ENCODE assay signal across 22 cellular contexts in genomic region chr2:99765919-99766318, GRCh38.
DNase-seq lines count a peak whose midpoint lies in the region; ATAC-seq, FAIRE-seq and TF ChIP-seq lines count a peak whose summit lies in the region.
"Had no signal": no experiment of that assay in that cellular context is flagged by ENCODE, and none has a peak within 500 bp of the region (broad histone marks: within the 10 kb centered on the region; RNA-seq: fewer than 3 reads in every experiment).

No MANE protein-coding gene starts in this region.

- H3K4me1 Mint-ChIP-seq in dendritic cell treated with granulocyte-macrophage colony-stimulating factor and Interleukin-4, amounts not matched to agents 40 ng/mL and 50 ng/mL, for 4 days (ENCODE audit: low read depth), result peaks cover 60% of the 10 kb centered on the region

- peaks cover 2% of the 10 kb centered on the region; the same call in 1 of the 2 replicates for H3K9me1 ChIP-seq in IMR-90 (ENCODE audit: insufficient read depth, low read length)

- H3K27me3 ChIP-seq in IMR-90 (ENCODE audit: control insufficient read depth, insufficient read depth, low read length), result no peaks in the 10 kb centered on the region
- H3K27me3 ChIP-seq in right lobe of liver, result no peaks in the 10 kb centered on the region
- H3K27me3 ChIP-seq in lower lobe of right lung (ENCODE audit: low read depth), result no peaks in the 10 kb centered on the region

- H3K9ac ChIP-seq in IMR-90 (ENCODE audit: low read depth, low read length), result no peak overlapping the region
- H3K9ac ChIP-seq: SK-N-SH had no signal

- intact Hi-C loops in IMR-90 (cut with micrococcal nuclease) (no loop called here), right lobe of liver (cut with DNase I) (no loop called here), lower lobe of right lung (cut with DNase I) (no loop called here)
- intact Hi-C loops in dendritic cell treated with granulocyte-macrophage colony-stimulating factor and Interleukin-4, amounts not matched to agents 40 ng/mL and 50 ng/mL, for 4 days (cut with micrococcal nuclease), result no loop called here

- dilution Hi-C loops in IMR-90 (cut with HindIII; ENCODE audit: low sequenced_read_pairs, unreplicated experiment), result no loop called here

- no peaks in the 10 kb centered on the region for H4K20me1 ChIP-seq in IMR-90 (ENCODE audit: insufficient read depth, low read length)

- H2BK120ac ChIP-seq in IMR-90 (ENCODE audit: low read depth, low read length), result no peak overlapping the region

- no peak overlapping the region for H3K27ac ChIP-seq in IMR-90 (ENCODE audit: insufficient read depth, low read length)
- no peak overlapping the region for H3K27ac ChIP-seq in right lobe of liver
- no peak overlapping the region for H3K27ac ChIP-seq in lower lobe of right lung
- H3K27ac ChIP-seq: C4-2B had no signal

- H2AK9ac ChIP-seq in IMR-90 (replicated peaks; ENCODE audit: low read depth, low read length, poor library complexity), result no peak overlapping the region

- ATAC-seq in IMR-90 (ENCODE audit: low read depth) (no peak), right lobe of liver (peak in 3 of 4 donors; percentile 45 to 65 (median 64)), lower lobe of right lung (no peak), HG03139 (IDR thresholded peaks at IDR 0.05; ENCODE audit: unreplicated experiment) (no peak)
- ATAC-seq: CD8-positive, alpha-beta T cell; Panc1 had no signal

- 80% methylated on average over 1 of the region's 3 CpGs; no CpG with 5 or more reads in 1 of the 2 experiments for WGBS in IMR-90 (ENCODE audit: extremely low coverage in 2 of 2, insufficient read length in 1 of 2), 2 experiments
- 40% methylated on average over 3 of the region's 3 CpGs for WGBS in right lobe of liver (ENCODE audit: insufficient coverage, low coverage, low lambda C conversion rate, missing lambda C conversion rate)

- H2BK20ac ChIP-seq in IMR-90 (ENCODE audit: low read depth, low read length), result no peak overlapping the region

- DNase-seq in IMR-90, result no peak
- DNase-seq in SW480 (ENCODE audit: low spot score), result peak; percentile 37
- no peak for DNase-seq in right lobe of liver
- no peak for DNase-seq in GM12892 (ENCODE audit: insufficient read length)
- DNase-seq in RKO (ENCODE audit: low spot score), result no peak
- no peak for DNase-seq in lower lobe of right lung
- DNase-seq: CD8-positive, alpha-beta T cell; GOT3; HFFc6; NCI-H1105; NCI-H1436 treated with DMSO at 0.1 percent for 48 hours; NCI-H2029; NCI-H446 treated with DMSO at 0.1 percent for 48 hours; NCI-H82; SK-N-SH; SW 1271 had no signal

- H3K18ac ChIP-seq in IMR-90 (ENCODE audit: low read depth, low read length), result no peak overlapping the region

- no peak for FAIRE-seq in GM12892 (lab: Jason Lieb, UNC)

- TF ChIP-seq RAD21 in IMR-90 (IDR thresholded peaks at IDR 0.05; ENCODE audit: low read length), result no peak

- H3K4me2 ChIP-seq in IMR-90 (ENCODE audit: low read depth, low read length), result no peak overlapping the region
- H3K4me2 ChIP-seq: SK-N-SH had no signal

- no peaks in the 10 kb centered on the region for H3K27me3 Mint-ChIP-seq in dendritic cell treated with granulocyte-macrophage colony-stimulating factor and Interleukin-4, amounts not matched to agents 40 ng/mL and 50 ng/mL, for 4 days
- H3K27me3 Mint-ChIP-seq: B cell had no signal

- H4K91ac ChIP-seq in IMR-90 (ENCODE audit: insufficient read depth, low read depth, low read length), result no peak overlapping the region

- peaks cover 13% of the 10 kb centered on the region for H3K36me3 Mint-ChIP-seq in dendritic cell treated with granulocyte-macrophage colony-stimulating factor and Interleukin-4, amounts not matched to agents 40 ng/mL and 50 ng/mL, for 4 days (ENCODE audit: low read depth)
- H3K36me3 Mint-ChIP-seq: CD8-positive, alpha-beta T cell had no signal

- no peak overlapping the region for H2AFZ ChIP-seq in IMR-90 (replicated peaks; ENCODE audit: low read length, poor library complexity)

- H3K79me1 ChIP-seq in IMR-90 (ENCODE audit: low read depth in 1 of 2, low read length in 2 of 2), result peaks cover 0 to 11% of the 10 kb centered on the region in 2 experiments; a peak in 1 of 4 replicates

- no peak overlapping the region for H4K8ac ChIP-seq in IMR-90 (ENCODE audit: low read depth in 2 of 2, low read length in 2 of 2)

- in situ Hi-C loops in IMR-90 (cut with MboI; ENCODE audit: low sequenced_read_pairs), result no loop called here

- no peak overlapping the region for H4K5ac ChIP-seq in IMR-90 (ENCODE audit: low read depth, low read length)

- H3K27ac Mint-ChIP-seq in dendritic cell treated with granulocyte-macrophage colony-stimulating factor and Interleukin-4, amounts not matched to agents 40 ng/mL and 50 ng/mL, for 4 days, result peak overlapping the region; percentile 50
- H3K27ac Mint-ChIP-seq: B cell; CD8-positive, alpha-beta T cell; HFFc6 had no signal

- 0 out of 2 replicates have a peak overlapping the region, but pooled peaks have one; percentile 27 for H2AK5ac ChIP-seq in IMR-90 (ENCODE audit: low read depth, low read length)

- no peak overlapping the region for H3K14ac ChIP-seq in IMR-90 (replicated peaks; ENCODE audit: low read depth, low read length)

- no peak overlapping the region for H3K4ac ChIP-seq in IMR-90 (ENCODE audit: low read depth, low read length)

- TF ChIP-seq POLR2A in IMR-90 (IDR thresholded peaks at IDR 0.05; ENCODE audit: low read depth, low read length) (no peak), right lobe of liver (IDR thresholded peaks at IDR 0.05) (no peak), GM12892 (IDR thresholded peaks at IDR 0.05; ENCODE audit: low read depth, low read length) (no peak)

- no peak overlapping the region for H2BK5ac ChIP-seq in IMR-90 (ENCODE audit: low read depth, low read length, poor library complexity, severe bottlenecking)

- no peak overlapping the region for H3K56ac ChIP-seq in IMR-90 (ENCODE audit: extremely low read depth, insufficient read depth, low read length)

- 0 out of 2 replicates have a peak, but pooled peaks cover 3% of the 10 kb centered on the region for H3K36me3 ChIP-seq in IMR-90 (ENCODE audit: control insufficient read depth, insufficient read depth, low read length)
- no peaks in the 10 kb centered on the region for H3K36me3 ChIP-seq in right lobe of liver
- no peaks in the 10 kb centered on the region for H3K36me3 ChIP-seq in lower lobe of right lung
- H3K36me3 ChIP-seq: HAP-1 had no signal

- H3K4me3 ChIP-seq in IMR-90 (ENCODE audit: insufficient read depth, low read depth, low read length), result no peak overlapping the region
- no peak overlapping the region for H3K4me3 ChIP-seq in right lobe of liver
- no peak overlapping the region for H3K4me3 ChIP-seq in lower lobe of right lung
- H3K4me3 ChIP-seq: HAP-1 had no signal

- CTCF ChIA-PET in IMR-90 (lab: Yijun Ruan, JAX), result interaction anchor here (0.8 kb wide), 1 partner anchor 31 kb away, joined by 3 read pairs; no protein-coding TSS in a partner anchor

- no peak overlapping the region for H3K4me3 Mint-ChIP-seq in dendritic cell treated with granulocyte-macrophage colony-stimulating factor and Interleukin-4, amounts not matched to agents 40 ng/mL and 50 ng/mL, for 4 days
- H3K4me3 Mint-ChIP-seq: B cell; CD8-positive, alpha-beta T cell; HFFc6 had no signal

- H3K23ac ChIP-seq in IMR-90 (ENCODE audit: low read depth, low read length), result no peak overlapping the region

- H3K9me3 ChIP-seq in IMR-90 (ENCODE audit: control insufficient read depth, insufficient read depth, low read length) (no peaks in the 10 kb centered on the region), right lobe of liver (no peaks in the 10 kb centered on the region), lower lobe of right lung (no peaks in the 10 kb centered on the region)
- H3K9me3 ChIP-seq: HAP-1, SK-N-SH had no signal

- POLR2A ChIA-PET in IMR-90 (lab: Charles Lee; ENCODE audit: unreplicated experiment), result no interaction called here

- H3K4me1 ChIP-seq in IMR-90 (ENCODE audit: control insufficient read depth, insufficient read depth, low read length) (no peaks in the 10 kb centered on the region), right lobe of liver (peaks cover 0 to 3% (median 0%) of the 10 kb centered on the region in 4 donors), lower lobe of right lung (no peaks in the 10 kb centered on the region)
- H3K4me1 ChIP-seq: HAP-1 had no signal

- no peak overlapping the region for H2BK15ac ChIP-seq in IMR-90 (ENCODE audit: low read depth, low read length)

- H3K9me3 Mint-ChIP-seq in dendritic cell treated with granulocyte-macrophage colony-stimulating factor and Interleukin-4, amounts not matched to agents 40 ng/mL and 50 ng/mL, for 4 days, result peaks cover 9% of the 10 kb centered on the region

- BruUV-seq in IMR-90 (replicated peaks; lab: Mats Ljungman, UMichigan), result no TSS peak

- TF ChIP-seq CTCF in IMR-90 (conservative IDR thresholded peaks at IDR 0.05; ENCODE audit: low read depth, low read length), result no peak
- no peak for TF ChIP-seq CTCF in right lobe of liver (IDR thresholded peaks at IDR 0.05)
- no peak for TF ChIP-seq CTCF in lower lobe of right lung (IDR thresholded peaks at IDR 0.05)

TF ChIP-seq in IMR-90, 13 proteins besides CTCF, POLR2A, EP300 and RAD21:
- TF ChIP-seq MXI1 (IDR thresholded peaks at IDR 0.05; ENCODE audit: borderline replicate concordance, low read depth, low read length), result no peak
- no peak for TF ChIP-seq USF2 (IDR thresholded peaks at IDR 0.05; ENCODE audit: low read depth, low read length)
- TF ChIP-seq MAFK (IDR thresholded peaks at IDR 0.05; ENCODE audit: low read depth, low read length), result no peak
- no peak for TF ChIP-seq CEBPB (IDR thresholded peaks at IDR 0.05; ENCODE audit: low read depth, low read length)
- no peak for TF ChIP-seq FOS (IDR thresholded peaks at IDR 0.05; ENCODE audit: low read depth, low read length)
- TF ChIP-seq RCOR1 (IDR thresholded peaks at IDR 0.05; ENCODE audit: insufficient replicate concordance, low read length), result no peak
- no peak for TF ChIP-seq RFX5 (IDR thresholded peaks at IDR 0.05; ENCODE audit: low read depth, low read length)

Comparison
In these comparisons a context has a peak if more than half of its experiments do, and no peak if none do; other contexts are left out.
1. ATAC-seq: peak in right lobe of liver (3 of 4); none in IMR-90 (single experiment), lower lobe of right lung (0 of 2) and HG03139 (single experiment).